ENCODE assay signal across 26 cellular contexts in the genomic region with DNA sequence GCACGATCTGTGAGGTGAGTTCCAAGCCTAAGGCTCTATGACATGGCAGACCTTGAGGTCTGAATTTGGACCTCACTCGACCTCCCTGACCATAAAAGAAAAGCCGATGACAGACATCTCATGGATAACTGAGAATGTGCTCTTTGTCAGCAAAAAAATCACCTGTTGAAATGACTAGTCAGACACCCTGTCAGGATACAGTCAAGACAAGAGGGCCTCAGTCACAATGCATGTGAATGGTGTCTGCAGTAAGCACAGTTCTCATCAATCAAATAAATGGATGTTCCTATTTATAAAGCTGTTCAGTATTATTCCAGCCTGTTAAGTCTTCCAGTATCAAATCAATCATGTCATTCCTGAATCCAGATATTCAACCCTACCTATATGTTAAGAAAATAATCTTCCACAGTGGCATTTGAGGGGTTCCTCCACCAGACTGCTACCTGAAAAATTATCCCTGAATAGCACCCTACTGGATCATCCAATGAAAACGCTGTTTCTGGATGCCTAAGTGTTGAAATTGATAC.
"Had no signal": no experiment of that assay in that cellular context is flagged by ENCODE, and none has a peak within 500 bp of the region (broad histone marks: within the 10 kb centered on the region; RNA-seq: fewer than 3 reads in every experiment).

No MANE protein-coding gene starts in this region.

- H3K36me3 ChIP-seq: stomach, suprapubic skin, thoracic aorta, thyroid gland, tibial artery, tibial nerve, transverse colon, upper lobe of left lung, upper lobe of right lung, uterus, vagina had no signal

- H3K27me3 ChIP-seq: stomach, suprapubic skin, testis, thyroid gland, tibial artery, tibial nerve, transverse colon, upper lobe of left lung, upper lobe of right lung, uterus, vagina had no signal

- H3K4me1 ChIP-seq: stomach, suprapubic skin, testis, thyroid gland, tibial nerve, transverse colon, upper lobe of left lung, upper lobe of right lung, uterus, vagina had no signal

- DNase-seq: stimulated activated CD4-positive, alpha-beta T cell treated with anti-CD3 and anti-CD28 coated beads, Interleukin-2, amount 100 ng/mL, for 48 hours; stimulated activated CD4-positive, alpha-beta T cell treated with anti-CD3 and anti-CD28 coated beads, Interleukin-4, amount 100 ng/mL, for 1 hour; stimulated activated CD4-positive, alpha-beta T cell treated with anti-CD3 and anti-CD28 coated beads, Interleukin-4, amount 100 ng/mL, for 24 hours; stimulated activated CD4-positive, alpha-beta T cell treated with anti-CD3 and anti-CD28 coated beads, Interleukin-4, amount 100 ng/mL, for 4 hours; stimulated activated CD8-positive, alpha-beta memory T cell treated with anti-CD3 and anti-CD28 coated beads, Interleukin-4, amount 100 ng/mL, for 48 hours; stimulated activated naive B cell treated with anti-CD40 and anti-IgM and Interleukin-4, amounts not matched to agents 10 μg/mL and 1 μg/mL and 100 μg/mL, for 72 hours; stimulated activated naive CD4-positive, alpha-beta T cell; stimulated activated naive CD4-positive, alpha-beta T cell treated with Interleukin-2 at 50 U/mL for 16 hours; stimulated activated naive CD8-positive, alpha-beta T cell treated with anti-CD3 and anti-CD28 coated beads, Interleukin-15, amount 100 ng/mL, for 72 hours; stimulated activated naive CD8-positive, alpha-beta T cell treated with anti-CD3 and anti-CD28 coated beads, Interleukin-15, Interleukin-2, amounts not matched to agents 100 U/mL and 50 U/mL, for 24 hours; stomach; substantia nigra; testis; thyroid gland; tibial artery; transverse colon; trophoblast cell; upper lobe of left lung; upper lobe of right lung; uterus had no signal

- H3K27ac ChIP-seq: stomach, suprapubic skin, testis, thoracic aorta, thyroid gland, tibial artery, tibial nerve, transverse colon, upper lobe of left lung, upper lobe of right lung, uterus, vagina had no signal

- H3K4me3 ChIP-seq: stomach, suprapubic skin, testis, thoracic aorta, thyroid gland, tibial artery, tibial nerve, transverse colon, upper lobe of left lung, upper lobe of right lung, uterus, vagina had no signal

- H3K9me3 ChIP-seq: stomach, suprapubic skin, testis, thoracic aorta, thyroid gland, tibial artery, tibial nerve, transverse colon, upper lobe of left lung, upper lobe of right lung, uterus, vagina had no signal

- ATAC-seq: stimulated activated effector memory CD8-positive, alpha-beta T cell treated with anti-CD3 and anti-CD28 coated beads, Interleukin-12 subunit alpha, Interleukin-12 subunit beta, amount 100 ng/mL, for 72 hours; stimulated activated memory B cell treated with anti-CD40 and anti-IgM and Interleukin-4, amounts not matched to agents 10 μg/mL and 1 μg/mL and 100 μg/mL, for 72 hours; stimulated activated naive B cell treated with anti-CD40 and anti-IgM and Interleukin-4, amounts not matched to agents 10 μg/mL and 1 μg/mL and 100 μg/mL, for 72 hours; stimulated activated naive CD8-positive, alpha-beta T cell treated with anti-CD3 and anti-CD28 coated beads, Interleukin-15, amount 100 ng/mL, for 72 hours; stimulated activated naive CD8-positive, alpha-beta T cell treated with anti-CD3 and anti-CD28 coated beads, Interleukin-15, Interleukin-2, amounts not matched to agents 100 U/mL and 50 U/mL, for 24 hours; upper lobe of right lung had no signal
